Comparison of ENCODE assay signal across 8 cellular contexts in the genomic region with DNA sequence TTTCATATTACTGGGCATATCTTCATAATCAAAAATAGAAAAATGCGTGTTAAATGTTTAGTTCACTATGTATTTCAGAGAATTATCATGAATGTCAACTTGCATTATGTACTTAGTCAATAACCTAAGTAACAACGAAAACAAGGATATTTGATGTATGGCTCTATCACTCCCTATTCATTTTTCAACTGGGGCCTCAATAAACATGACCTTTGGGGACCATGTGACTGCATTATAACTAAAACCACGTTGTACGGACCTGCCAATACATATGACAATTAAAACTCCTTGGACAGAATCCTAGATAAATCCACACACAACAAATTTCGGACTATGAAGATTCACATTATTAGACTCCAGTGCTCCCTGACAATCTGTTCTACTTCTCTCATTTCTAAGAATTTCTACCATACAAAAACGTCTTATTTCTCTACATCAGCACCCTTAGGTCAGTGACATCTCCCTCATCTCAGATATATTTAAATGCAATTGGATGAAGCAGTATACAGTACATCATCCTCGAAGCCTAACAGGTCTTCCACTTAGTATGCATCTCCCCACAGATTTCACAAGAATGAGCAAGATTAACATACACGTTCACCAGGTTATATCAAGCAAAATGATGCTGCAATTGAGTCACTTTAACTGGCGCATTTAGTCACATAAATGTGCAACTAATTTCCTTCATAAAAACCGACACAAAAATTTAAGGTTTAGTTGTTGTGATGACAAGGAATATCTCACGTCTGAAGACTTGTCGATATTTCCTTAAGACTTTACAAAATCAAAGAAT. TPM values are rescaled to one million over a fixed set of nuclear protein-coding genes. Genes with fewer than 3 reads are reported as not detected.
A peak's percentile ranks its signal among the peaks of the same experiment; 100 is the strongest.
DNase-seq lines count a peak whose midpoint lies in the region; ATAC-seq and TF ChIP-seq lines count a peak whose summit lies in the region.

No MANE protein-coding gene starts in this region.

- H3K79me2 ChIP-seq in DND-41 (ENCODE audit: insufficient read depth, low read length) = peaks cover 65% of the 10 kb centered on the region
- H3K79me2 ChIP-seq in OCI-LY3 (ENCODE audit: low read length) = peaks cover 74% of the 10 kb centered on the region

- H3K4me1 ChIP-seq in DND-41 (ENCODE audit: insufficient read depth, low read length) (peaks cover 55% of the 10 kb centered on the region), OCI-LY3 (ENCODE audit: low read length) (peaks cover 67% of the 10 kb centered on the region), neutrophil (ENCODE audit: control insufficient read depth in 1 of 2, insufficient read depth in 1 of 2, low read depth in 1 of 2, low read length in 1 of 2) (peaks cover 18 to 24% of the 10 kb centered on the region in 2 experiments), uterus (peaks cover 0 to 9% of the 10 kb centered on the region in 2 donors)

- H3K4me3 Mint-ChIP-seq in endothelial cell (ENCODE audit: unreplicated experiment) = peak overlapping the region; percentile 98

- H3K4me1 Mint-ChIP-seq in endothelial cell (ENCODE audit: unreplicated experiment) = peaks cover 44% of the 10 kb centered on the region

- ATAC-seq in DND-41 (ENCODE audit: insufficient read depth, low read depth) = no peak
- no peak for ATAC-seq in HG03571 (IDR thresholded peaks at IDR 0.05; ENCODE audit: unreplicated experiment)
- no peak for ATAC-seq in HG02981 (IDR thresholded peaks at IDR 0.05; ENCODE audit: unreplicated experiment)

- H4K20me1 ChIP-seq in DND-41 (ENCODE audit: insufficient read depth, low read length) (peaks cover 57% of the 10 kb centered on the region), OCI-LY3 (ENCODE audit: insufficient read depth, low read length) (peaks cover 57% of the 10 kb centered on the region)

- TF ChIP-seq POLR2A in uterus (IDR thresholded peaks at IDR 0.05) = no peak

- DNase-seq in DND-41 = no peak
- no peak for DNase-seq in endothelial cell (ENCODE audit: low spot score)
- no peak for DNase-seq in uterus
- no peak for DNase-seq in activated CD4-positive, CD25-positive, alpha-beta regulatory T cell treated with anti-CD3 and anti-CD28 coated beads, Interleukin-2, amount 50 U/mL, for 72 hours

- peak overlapping the region; percentile 89; the same call in 1 of the 2 replicates for H3K27ac ChIP-seq in DND-41 (ENCODE audit: low read length)
- H3K27ac ChIP-seq in OCI-LY3 (ENCODE audit: low read length) = 0 out of 2 replicates have a peak overlapping the region, but pooled peaks have one; percentile 69
- peak overlapping the region; percentile 88 for H3K27ac ChIP-seq in neutrophil
- no peak overlapping the region for H3K27ac ChIP-seq in uterus

- H3K4me3 ChIP-seq in DND-41 (ENCODE audit: low read depth in 1 of 2, low read length in 2 of 2) (peak overlapping the region; percentile 76 to 79), OCI-LY3 (ENCODE audit: low read length) (peak overlapping the region; percentile 96), neutrophil (ENCODE audit: low read depth in 1 of 2, low read length in 1 of 2) (peak overlapping the region; percentile 68 to 92), uterus (peak overlapping the region in 1 of 2 donors; percentile 100)

- peak overlapping the region; percentile 95 for H3K9ac ChIP-seq in DND-41 (ENCODE audit: low read depth, low read length)
- H3K9ac ChIP-seq in OCI-LY3 (ENCODE audit: low read length) = peak overlapping the region; percentile 96

- no peaks in the 10 kb centered on the region for H3K9me3 Mint-ChIP-seq in endothelial cell (ENCODE audit: unreplicated experiment)

- H3K36me3 ChIP-seq in DND-41 (ENCODE audit: insufficient read depth, low read length) = no peaks in the 10 kb centered on the region
- no peaks in the 10 kb centered on the region for H3K36me3 ChIP-seq in OCI-LY3 (replicated peaks; ENCODE audit: low read depth, low read length)
- no peaks in the 10 kb centered on the region for H3K36me3 ChIP-seq in neutrophil
- H3K36me3 ChIP-seq in uterus = no peaks in the 10 kb centered on the region

- TF ChIP-seq CTCF in DND-41 (IDR thresholded peaks at IDR 0.05; ENCODE audit: borderline replicate concordance, extremely low read depth, low read length, poor library complexity, severe bottlenecking) (no peak), OCI-LY3 (IDR thresholded peaks at IDR 0.05; ENCODE audit: low read depth, low read length) (no peak), endothelial cell (IDR thresholded peaks at IDR 0.05; ENCODE audit: unreplicated experiment) (no peak), neutrophil (IDR thresholded peaks at IDR 0.05) (no peak), uterus (IDR thresholded peaks at IDR 0.05) (no peak)

- intact Hi-C loops in uterus (cut with DNase I; ENCODE audit: low total_unique reads) = no loop called here

- H3K4me2 ChIP-seq in DND-41 (ENCODE audit: insufficient read depth, low read length) = peak overlapping the region; percentile 72
- peak overlapping the region; percentile 93 for H3K4me2 ChIP-seq in OCI-LY3 (ENCODE audit: low read length)

- peaks cover 13% of the 10 kb centered on the region for H3K27me3 Mint-ChIP-seq in endothelial cell (ENCODE audit: unreplicated experiment)

- H2AFZ ChIP-seq in DND-41 (ENCODE audit: low read depth, low read length) (no peak overlapping the region), OCI-LY3 (ENCODE audit: low read depth, low read length) (no peak overlapping the region)

- no peaks in the 10 kb centered on the region for H3K27me3 ChIP-seq in DND-41 (ENCODE audit: insufficient read depth, low read length, poor library complexity)
- H3K27me3 ChIP-seq in OCI-LY3 (ENCODE audit: low read depth, low read length) = no peaks in the 10 kb centered on the region
- no peaks in the 10 kb centered on the region for H3K27me3 ChIP-seq in neutrophil
- no peaks in the 10 kb centered on the region for H3K27me3 ChIP-seq in uterus

- H3K36me3 Mint-ChIP-seq in endothelial cell (ENCODE audit: low read depth, unreplicated experiment) = peaks cover 10% of the 10 kb centered on the region

- no peaks in the 10 kb centered on the region for H3K9me3 ChIP-seq in DND-41 (ENCODE audit: insufficient read depth, low read length, severe bottlenecking)
- no peaks in the 10 kb centered on the region for H3K9me3 ChIP-seq in OCI-LY3 (ENCODE audit: insufficient read depth, low read length)
- H3K9me3 ChIP-seq in neutrophil = no peaks in the 10 kb centered on the region
- H3K9me3 ChIP-seq in uterus = no peaks in the 10 kb centered on the region

- peak overlapping the region; percentile 97 for H3K27ac Mint-ChIP-seq in endothelial cell (ENCODE audit: unreplicated experiment)

RNA-seq across cellular contexts. Expression of a gene that starts 1.5 kb away (rescaled TPM):
- total RNA-seq in endothelial cell (ENCODE audit: unreplicated experiment) = 150 TPM
- total RNA-seq in uterus = 100 to 1,000 TPM in 1 of 4 donors, 10 to 100 TPM in 3; 22.4 to 102 (median 31.4) TPM

RNA-seq across cellular contexts. Expression of a gene that starts 27.1 kb away (rescaled TPM):
- total RNA-seq in endothelial cell (ENCODE audit: unreplicated experiment) = 34.6 TPM
- 100 to 1,000 TPM in 1 of 4 donors, 10 to 100 TPM in 3; 59.4 to 130 (median 69.8) TPM for total RNA-seq in uterus

Comparison
In these comparisons a context has a peak if more than half of its experiments do, and no peak if none do; other contexts are left out.
1. H3K27ac ChIP-seq: peak in DND-41 (single experiment), OCI-LY3 (single experiment) and neutrophil (single experiment); none in uterus (0 of 2).